ENCODE assay signal across 9 cellular contexts in the genomic region with DNA sequence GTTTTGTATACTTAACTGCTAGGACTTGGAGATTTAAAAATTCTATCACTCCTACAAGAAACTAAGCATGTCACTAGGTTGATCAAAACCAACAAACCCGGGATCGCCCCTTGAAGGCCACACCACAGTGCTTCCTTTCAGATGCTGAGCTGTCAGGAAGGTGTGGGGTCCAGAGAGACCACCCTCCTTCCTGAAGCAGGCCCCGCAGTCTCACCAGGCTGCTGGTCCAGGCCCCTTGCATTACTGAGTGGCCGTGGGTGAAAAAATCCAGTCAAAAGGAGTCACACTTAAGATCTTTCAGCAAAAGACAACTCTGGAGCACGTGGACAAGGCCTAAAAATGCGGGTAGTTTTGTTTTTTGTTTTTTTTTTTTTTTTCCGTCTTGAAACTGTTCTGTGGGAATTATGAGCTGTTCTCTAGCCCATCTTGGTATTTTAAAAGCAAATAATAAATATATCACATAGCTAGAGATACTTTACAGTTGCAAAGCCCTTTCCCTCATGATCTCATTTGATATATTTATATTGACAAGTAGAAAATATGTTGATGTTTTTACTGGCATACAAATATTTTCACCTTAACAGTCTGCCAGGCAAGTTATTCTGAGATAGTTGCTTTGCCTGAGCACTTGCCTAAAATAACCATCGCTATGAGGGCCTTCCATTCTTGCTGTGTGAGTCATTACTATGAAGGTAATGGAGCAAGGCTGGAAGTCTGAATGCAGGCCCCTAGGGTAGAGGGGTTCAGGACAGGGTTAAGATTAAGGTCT.
DNase-seq lines count a peak whose midpoint lies in the region; TF ChIP-seq lines count a peak whose summit lies in the region.
"Had no signal": no experiment of that assay in that cellular context is flagged by ENCODE, and none has a peak within 500 bp of the region (broad histone marks: within the 10 kb centered on the region; RNA-seq: fewer than 3 reads in every experiment).

No MANE protein-coding gene starts in this region.

- intact Hi-C loops in left ventricle myocardium inferior (cut with micrococcal nuclease): no loop called here

- H3K9me3 ChIP-seq in left ventricle myocardium inferior (replicated peaks) (no peaks in the 10 kb centered on the region), Peyer's patch (no peaks in the 10 kb centered on the region)

- H3K27me3 ChIP-seq in left ventricle myocardium inferior (ENCODE audit: low read depth) (no peaks in the 10 kb centered on the region), Peyer's patch (no peaks in the 10 kb centered on the region)

- H3K36me3 ChIP-seq in left ventricle myocardium inferior (peaks cover 23% of the 10 kb centered on the region), Peyer's patch (no peaks in the 10 kb centered on the region)

- no peak for TF ChIP-seq POLR2A in Peyer's patch (IDR thresholded peaks at IDR 0.05)

- H3K4me1 ChIP-seq in left ventricle myocardium inferior (peaks cover 89% of the 10 kb centered on the region), Peyer's patch (peaks cover 0 to 3% (median 0%) of the 10 kb centered on the region in 4 donors)

- H3K4me3 ChIP-seq in left ventricle myocardium inferior (peak overlapping the region; percentile 4), skeletal muscle cell (ENCODE audit: low read depth, low read length) (no peak overlapping the region), Peyer's patch (no peak overlapping the region)

- peak; percentile 35 for DNase-seq in H4 (ENCODE audit: low spot score)
- peak; percentile 17 for DNase-seq in amniotic stem cell (lab: John Stamatoyannopoulos, UW)
- no peak for DNase-seq in left ventricle myocardium inferior
- peak; percentile 83 for DNase-seq in skeletal muscle cell (ENCODE audit: low read depth)
- DNase-seq in pons (ENCODE audit: low spot score): no peak
- DNase-seq in Peyer's patch: no peak
- DNase-seq in AML-193 (lab: John Stamatoyannopoulos, UW): no peak
- DNase-seq in HuH-7.5 (ENCODE audit: low spot score): no peak
- DNase-seq: activated CD8-positive, alpha-beta memory T cell treated with anti-CD3 and anti-CD28 coated beads, Interleukin-2, amount 50 U/mL, for 4 hours had no signal

- TF ChIP-seq CTCF in left ventricle myocardium inferior (IDR thresholded peaks at IDR 0.05; ENCODE audit: borderline replicate concordance): no peak
- no peak for TF ChIP-seq CTCF in Peyer's patch (IDR thresholded peaks at IDR 0.05)

- H3K27ac ChIP-seq in left ventricle myocardium inferior (replicated peaks) (peak overlapping the region; percentile 89), Peyer's patch (peak overlapping the region in 1 of 4 donors; percentile 26)

Comparison
In these comparisons a context has a peak if more than half of its experiments do, and no peak if none do; other contexts are left out.
1. DNase-seq: peak in H4 (single experiment), amniotic stem cell (single experiment) and skeletal muscle cell (single experiment); none in left ventricle myocardium inferior (single experiment), pons (single experiment), Peyer's patch (0 of 3), AML-193 (0 of 2) and HuH-7.5 (single experiment).